ENCODE assay signal across 8 cellular contexts in genomic region chr6:70310063-70310694, GRCh38. TPM values are rescaled to one million over a fixed set of nuclear protein-coding genes. Genes with fewer than 3 reads are reported as not detected.
DNase-seq lines count a peak whose midpoint lies in the region; ATAC-seq, FAIRE-seq and TF ChIP-seq lines count a peak whose summit lies in the region.

No MANE protein-coding gene starts in this region.

- H3K27ac Mint-ChIP-seq in CD14-positive monocyte, result no peak overlapping the region
- H3K27ac Mint-ChIP-seq in GM23338, result no peak overlapping the region
- no peak overlapping the region for H3K27ac Mint-ChIP-seq in activated T-helper 17 cell treated with anti-CD3 and anti-CD28 coated beads, Interleukin-2, amount 50 U/mL, for 72 hours

- POLR2A ChIA-PET in OCI-LY7 (lab: Charles Lee), result interaction anchor here (0.6 to 1.2 kb wide), 5 partner anchors 17 to 634 kb away, joined by 3 to 5 read pairs (median 3); no protein-coding TSS in a partner anchor

- TF ChIP-seq CTCF in CD14-positive monocyte (IDR thresholded peaks at IDR 0.05) (peak; percentile 28), GM23338 (conservative IDR thresholded peaks at IDR 0.05; ENCODE audit: low read depth in 2 of 2) (peak; percentile 72 to 91), OCI-LY7 (conservative IDR thresholded peaks at IDR 0.05; ENCODE audit: low read length) (peak; percentile 88)

- H3K36me3 ChIP-seq in GM23338 (ENCODE audit: insufficient read depth) (no peaks in the 10 kb centered on the region), OCI-LY7 (ENCODE audit: insufficient read depth, low read length) (no peaks in the 10 kb centered on the region), neuronal stem cell (replicated peaks in 1 of 2; ENCODE audit: control insufficient read depth in 2 of 2, insufficient read depth in 2 of 2, low read length in 2 of 2) (no peaks in the 10 kb centered on the region)

- H3K4me3 Mint-ChIP-seq in CD14-positive monocyte (no peak overlapping the region), GM23338 (no peak overlapping the region)
- no peak overlapping the region for H3K4me3 Mint-ChIP-seq in activated T-helper 17 cell treated with anti-CD3 and anti-CD28 coated beads, Interleukin-2, amount 50 U/mL, for 72 hours

- H3K79me2 ChIP-seq in GM23338 (replicated peaks; ENCODE audit: insufficient read depth) (no peaks in the 10 kb centered on the region), OCI-LY7 (ENCODE audit: insufficient read depth, low read depth, low read length) (no peaks in the 10 kb centered on the region)

- CTCF ChIA-PET in OCI-LY7 (lab: Charles Lee; ENCODE audit: unreplicated experiment), result no interaction called here

- no peaks in the 10 kb centered on the region for H3K27me3 ChIP-seq in GM23338 (ENCODE audit: insufficient read depth)
- no peaks in the 10 kb centered on the region for H3K27me3 ChIP-seq in neuronal stem cell (ENCODE audit: control insufficient read depth in 3 of 3, insufficient read depth in 3 of 3, low read depth in 1 of 3, low read length in 3 of 3)

- no peak overlapping the region for H3K23ac ChIP-seq in neuronal stem cell (ENCODE audit: low read depth, low read length, poor library complexity)

- H4K20me1 ChIP-seq in GM23338 (replicated peaks; ENCODE audit: insufficient read depth) (no peaks in the 10 kb centered on the region), OCI-LY7 (ENCODE audit: insufficient read depth, low read length) (no peaks in the 10 kb centered on the region)

- H2BK120ac ChIP-seq in neuronal stem cell (ENCODE audit: low read depth, low read length), result no peak overlapping the region

- BruUV-seq in OCI-LY7 (replicated peaks; lab: Mats Ljungman, UMichigan), result no TSS peak

- no peak overlapping the region for H3K14ac ChIP-seq in neuronal stem cell (ENCODE audit: low read length)

- H3K4me3 ChIP-seq in GM23338 (no peak overlapping the region), OCI-LY7 (ENCODE audit: low read depth, low read length, poor library complexity, severe bottlenecking) (no peak overlapping the region), neuronal stem cell (ENCODE audit: low read length in 2 of 2) (no peak overlapping the region)

- H3K18ac ChIP-seq in neuronal stem cell (ENCODE audit: low read length), result no peak overlapping the region

- H3K4me2 ChIP-seq in GM23338 (no peak overlapping the region), OCI-LY7 (ENCODE audit: low read length) (no peak overlapping the region), neuronal stem cell (ENCODE audit: insufficient read depth, low read length, poor library complexity, severe bottlenecking) (no peak overlapping the region)

- H2AK5ac ChIP-seq in neuronal stem cell (ENCODE audit: low read depth, low read length), result no peak overlapping the region

- no peaks in the 10 kb centered on the region for H3F3A ChIP-seq in GM23338 (replicated peaks; ENCODE audit: low read depth)

- H3K4me1 ChIP-seq in GM23338 (ENCODE audit: insufficient read depth) (no peaks in the 10 kb centered on the region), OCI-LY7 (ENCODE audit: insufficient read depth, low read length, poor library complexity, severe bottlenecking) (no peaks in the 10 kb centered on the region), neuronal stem cell (ENCODE audit: control insufficient read depth in 2 of 2, insufficient read depth in 1 of 2, low read depth in 1 of 2, low read length in 2 of 2) (peaks cover 0 to 10% of the 10 kb centered on the region in 2 donors)

- no peaks in the 10 kb centered on the region for H3K36me3 Mint-ChIP-seq in CD14-positive monocyte
- H3K36me3 Mint-ChIP-seq in GM23338 (ENCODE audit: low read depth), result no peaks in the 10 kb centered on the region
- H3K36me3 Mint-ChIP-seq in activated T-helper 17 cell treated with anti-CD3 and anti-CD28 coated beads, Interleukin-2, amount 50 U/mL, for 72 hours (ENCODE audit: low read depth), result no peaks in the 10 kb centered on the region

- H2AFZ ChIP-seq in GM23338 (no peak overlapping the region), OCI-LY7 (ENCODE audit: low read length) (no peak overlapping the region), neuronal stem cell (ENCODE audit: low read length) (no peak overlapping the region)

- no peaks in the 10 kb centered on the region for H3K9me3 Mint-ChIP-seq in CD14-positive monocyte
- H3K9me3 Mint-ChIP-seq in GM23338, result no peaks in the 10 kb centered on the region
- H3K9me3 Mint-ChIP-seq in activated T-helper 17 cell treated with anti-CD3 and anti-CD28 coated beads, Interleukin-2, amount 50 U/mL, for 72 hours, result no peaks in the 10 kb centered on the region

- no CpG with 5 or more reads among the region's 4 CpGs for WGBS in neuronal stem cell (ENCODE audit: extremely low coverage in 2 of 2, insufficient read length in 2 of 2, insufficient replicate concordance in 1 of 2), 2 donors

- no peaks in the 10 kb centered on the region for H3K79me1 ChIP-seq in neuronal stem cell (ENCODE audit: low read depth, low read length)

- H3K27ac ChIP-seq in GM23338 (ENCODE audit: low read depth) (no peak overlapping the region), OCI-LY7 (ENCODE audit: low read depth, low read length, poor library complexity, severe bottlenecking) (no peak overlapping the region), neuronal stem cell (replicated peaks; ENCODE audit: low read length) (no peak overlapping the region)

- H3K4me1 Mint-ChIP-seq in CD14-positive monocyte, result no peaks in the 10 kb centered on the region
- H3K4me1 Mint-ChIP-seq in GM23338, result peaks cover 3% of the 10 kb centered on the region; the same call in 2 of the 3 replicates
- peaks cover 1% of the 10 kb centered on the region for H3K4me1 Mint-ChIP-seq in activated T-helper 17 cell treated with anti-CD3 and anti-CD28 coated beads, Interleukin-2, amount 50 U/mL, for 72 hours

- no peaks in the 10 kb centered on the region for H3K9me3 ChIP-seq in OCI-LY7 (ENCODE audit: low read length)
- H3K9me3 ChIP-seq in neuronal stem cell (replicated peaks in 1 of 2; ENCODE audit: control insufficient read depth in 2 of 2, insufficient read depth in 1 of 2, low read depth in 1 of 2, low read length in 2 of 2), result no peaks in the 10 kb centered on the region

- intact Hi-C loops in CD14-positive monocyte (cut with micrococcal nuclease) (no loop called here), OCI-LY7 (cut with micrococcal nuclease; ENCODE audit: unreplicated experiment) (loop anchor here (2.0 to 5.0 kb wide), 3 partner anchors 59 to 703 kb away; no protein-coding TSS in a partner anchor)

- ATAC-seq in GM23338 (peak; percentile 30; the same call in 1 of the 3 replicates), GM19023 (IDR thresholded peaks at IDR 0.05; ENCODE audit: unreplicated experiment) (no peak)
- no peak for ATAC-seq in activated T-helper 17 cell treated with anti-CD3 and anti-CD28 coated beads, Interleukin-2, amount 50 U/mL, for 72 hours (replicated peaks)

- no peak overlapping the region for H2BK12ac ChIP-seq in neuronal stem cell (ENCODE audit: low read length)

- no peak overlapping the region for H3K9ac ChIP-seq in neuronal stem cell (ENCODE audit: low read depth, low read length, poor library complexity)

- H3K27me3 Mint-ChIP-seq in CD14-positive monocyte (ENCODE audit: low read depth in 3 of 3), result peaks cover 2 to 5% (median 4%) of the 10 kb centered on the region in 3 donors
- no peaks in the 10 kb centered on the region for H3K27me3 Mint-ChIP-seq in GM23338 (ENCODE audit: insufficient read depth, low read depth, poor library complexity)
- peaks cover 35% of the 10 kb centered on the region for H3K27me3 Mint-ChIP-seq in activated T-helper 17 cell treated with anti-CD3 and anti-CD28 coated beads, Interleukin-2, amount 50 U/mL, for 72 hours

- no peaks in the 10 kb centered on the region for H3K9me2 ChIP-seq in GM23338 (ENCODE audit: insufficient read depth)
- H3K9me2 ChIP-seq in OCI-LY7 (ENCODE audit: insufficient read depth, low read length), result no peaks in the 10 kb centered on the region

- H2BK15ac ChIP-seq in neuronal stem cell (ENCODE audit: low read length), result no peak overlapping the region

- DNase-seq in CD14-positive monocyte (ENCODE audit: low spot score) (no peak), GM23338 (ENCODE audit: low spot score) (peak; percentile 59), OCI-LY7 (ENCODE audit: low spot score) (peak; percentile 38), neuronal stem cell (ENCODE audit: low spot score) (peak; percentile 31)
- no peak for DNase-seq in stimulated activated naive CD4-positive, alpha-beta T cell treated with Interleukin-2 at 50 U/mL for 16 hours (lab: John Stamatoyannopoulos, UW)

- H3K4ac ChIP-seq in neuronal stem cell (ENCODE audit: low read length), result no peak overlapping the region

- FAIRE-seq in endometrium (lab: Jason Lieb, UNC), result peak; percentile 75

- no peak overlapping the region for H4K91ac ChIP-seq in neuronal stem cell (ENCODE audit: low read depth, low read length, poor library complexity)

- no peak overlapping the region for H2BK5ac ChIP-seq in neuronal stem cell (ENCODE audit: low read length)

- H4K8ac ChIP-seq in neuronal stem cell (ENCODE audit: low read depth, low read length), result no peak overlapping the region

TF ChIP-seq in GM23338, 12 proteins besides CTCF, POLR2A, EP300 and RAD21 (continues in another document):
- no peak for TF ChIP-seq ZNF114 (CRISPR knock-in tag; IDR thresholded peaks at IDR 0.05)
- no peak for TF ChIP-seq JUNB (IDR thresholded peaks at IDR 0.05; ENCODE audit: unreplicated experiment)
- TF ChIP-seq, protein P1, sequence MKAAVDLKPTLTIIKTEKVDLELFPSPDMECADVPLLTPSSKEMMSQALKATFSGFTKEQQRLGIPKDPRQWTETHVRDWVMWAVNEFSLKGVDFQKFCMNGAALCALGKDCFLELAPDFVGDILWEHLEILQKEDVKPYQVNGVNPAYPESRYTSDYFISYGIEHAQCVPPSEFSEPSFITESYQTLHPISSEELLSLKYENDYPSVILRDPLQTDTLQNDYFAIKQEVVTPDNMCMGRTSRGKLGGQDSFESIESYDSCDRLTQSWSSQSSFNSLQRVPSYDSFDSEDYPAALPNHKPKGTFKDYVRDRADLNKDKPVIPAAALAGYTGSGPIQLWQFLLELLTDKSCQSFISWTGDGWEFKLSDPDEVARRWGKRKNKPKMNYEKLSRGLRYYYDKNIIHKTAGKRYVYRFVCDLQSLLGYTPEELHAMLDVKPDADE (IDR thresholded peaks at IDR 0.05), result no peak

RNA-seq across cellular contexts. Expression of gene COL9A1, which starts 7.3 kb away (rescaled TPM):
- polyA plus RNA-seq in CD14-positive monocyte, result not detected
- 14.1 and 20.3 TPM in 2 replicates for total RNA-seq in GM23338 (2014; rRNA removed; shearing (Covaris generic))
- polyA plus RNA-seq in GM23338 (2016; fragmentation: Nextera tagmentation; extraction: Ambion mirVana), result 13.8 and 16.0 TPM in 2 replicates
- not detected in 2 replicates for total RNA-seq in OCI-LY7 (2014; rRNA removed; shearing (Covaris generic))
- total RNA-seq in OCI-LY7 (2022), result not detected in 2 replicates
- 28.0 TPM for polyA plus RNA-seq in neuronal stem cell (2013, experiment 1 of 2)
- 27.6 TPM for polyA plus RNA-seq in neuronal stem cell (2013, experiment 2 of 2)
- under 1 TPM in 1 of 2 donors, not detected in 1; 0.17 TPM for total RNA-seq in activated T-helper 17 cell treated with anti-CD3 and anti-CD28 coated beads, Interleukin-2, amount 50 U/mL, for 72 hours

Comparison
In these comparisons a context has a peak if more than half of its experiments do, and no peak if none do; other contexts are left out.
1. DNase-seq: peak in GM23338 (single experiment), OCI-LY7 (single experiment) and neuronal stem cell (single experiment); none in CD14-positive monocyte (single experiment) and stimulated activated naive CD4-positive, alpha-beta T cell treated with Interleukin-2 at 50 U/mL for 16 hours (single experiment).
2. CTCF ChIP-seq: peak in every context shown above with its lines; median percentile 88 in OCI-LY7; 82 in GM23338; 28 in CD14-positive monocyte.
3. RNA of gene COL9A1, which starts 7.3 kb away (total RNA-seq): 14.1 to 20.3 TPM in GM23338; 0.17 TPM in activated T-helper 17 cell treated with anti-CD3 and anti-CD28 coated beads, Interleukin-2, amount 50 U/mL, for 72 hours and not detected in OCI-LY7; every median in the first group is over 10 times any median in the second.